Comparison of ENCODE assay signal across 1 cellular context in genomic region chr10:97065686-97066679, GRCh38.
TF ChIP-seq lines count a peak whose summit lies in the region.

No MANE protein-coding gene starts in this region.

TF ChIP-seq in HCT116, 20 proteins besides CTCF, POLR2A, EP300 and RAD21 (continued from another document):
- no peak for TF ChIP-seq JUND (IDR thresholded peaks at IDR 0.05)
- TF ChIP-seq SP1 (IDR thresholded peaks at IDR 0.05; ENCODE audit: low read depth) = no peak
- no peak for TF ChIP-seq YY1 (IDR thresholded peaks at IDR 0.05; ENCODE audit: extremely low read depth, insufficient replicate concordance, low read depth, low read length)
- TF ChIP-seq CEBPB (IDR thresholded peaks at IDR 0.05; ENCODE audit: low read depth) = no peak
- TF ChIP-seq EGR1 (IDR thresholded peaks at IDR 0.05; ENCODE audit: low read depth) = no peak
- no peak for TF ChIP-seq POLR2AphosphoS5 (IDR thresholded peaks at IDR 0.05; ENCODE audit: low read depth, low read length)
- TF ChIP-seq, protein P1, sequence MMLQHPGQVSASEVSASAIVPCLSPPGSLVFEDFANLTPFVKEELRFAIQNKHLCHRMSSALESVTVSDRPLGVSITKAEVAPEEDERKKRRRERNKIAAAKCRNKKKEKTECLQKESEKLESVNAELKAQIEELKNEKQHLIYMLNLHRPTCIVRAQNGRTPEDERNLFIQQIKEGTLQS (IDR thresholded peaks at IDR 0.05) = no peak
- no peak for TF ChIP-seq SRF (IDR thresholded peaks at IDR 0.05; ENCODE audit: low read depth)
- TF ChIP-seq ZNF274 (IDR thresholded peaks at IDR 0.05; ENCODE audit: low read depth, low read length) = no peak
- TF ChIP-seq SIN3A (IDR thresholded peaks at IDR 0.05; ENCODE audit: low read depth) = no peak
